Comparison of ENCODE assay signal across 11 cellular contexts in genomic region chr17:54969658-54970572, GRCh38. TPM values are rescaled to one million over a fixed set of nuclear protein-coding genes. Genes with fewer than 3 reads are reported as not detected.
DNase-seq lines count a peak whose midpoint lies in the region; ATAC-seq and TF ChIP-seq lines count a peak whose summit lies in the region.
"Had no signal": no experiment of that assay in that cellular context is flagged by ENCODE, and none has a peak within 500 bp of the region (broad histone marks: within the 10 kb centered on the region; RNA-seq: fewer than 3 reads in every experiment).

No MANE protein-coding gene starts in this region.

- H3K9me3 Mint-ChIP-seq in naive thymus-derived CD4-positive, alpha-beta T cell: no peaks in the 10 kb centered on the region
- no peaks in the 10 kb centered on the region for H3K9me3 Mint-ChIP-seq in effector memory CD8-positive, alpha-beta T cell

- peak overlapping the region in 1 of 9 donors; percentile 34 for H3K27ac Mint-ChIP-seq in naive thymus-derived CD4-positive, alpha-beta T cell
- H3K27ac Mint-ChIP-seq in effector memory CD8-positive, alpha-beta T cell: no peak overlapping the region
- H3K27ac Mint-ChIP-seq: activated CD4-positive, alpha-beta T cell treated with anti-CD3 and anti-CD28 coated beads for 36 hours had no signal

- H3K27me3 ChIP-seq in AG04450 (ENCODE audit: control insufficient read depth, insufficient read depth, low read length) (no peaks in the 10 kb centered on the region), HUES48 (ENCODE audit: control insufficient read depth, insufficient read depth, low read length) (no peaks in the 10 kb centered on the region), colonic mucosa (no peaks in the 10 kb centered on the region)
- no peaks in the 10 kb centered on the region for H3K27me3 ChIP-seq in naive thymus-derived CD4-positive, alpha-beta T cell (ENCODE audit: control insufficient read depth in 2 of 2, insufficient read depth in 2 of 2, low read length in 2 of 2)

- no peak for ATAC-seq in naive thymus-derived CD4-positive, alpha-beta T cell
- ATAC-seq in effector memory CD8-positive, alpha-beta T cell (replicated peaks): no peak

- CTCF ChIA-PET in AG04450 (lab: Charles Lee): interaction anchor here (1.1 to 3.3 kb wide), 3 partner anchors 10 to 556 kb away, joined by 3 to 22 read pairs (median 4); no protein-coding TSS in a partner anchor
- CTCF ChIA-PET in naive thymus-derived CD4-positive, alpha-beta T cell (lab: Charles Lee): interaction anchor here (1.1 to 2.4 kb wide), 2 partner anchors 22 to 23 kb away, joined by 3 to 6 read pairs; no protein-coding TSS in a partner anchor

- H3K4me3 ChIP-seq in AG04450 (ENCODE audit: low read depth, low read length) (peak overlapping the region; percentile 91), HUES48 (ENCODE audit: low read depth, low read length) (peak overlapping the region; percentile 90), colonic mucosa (no peak overlapping the region)
- peak overlapping the region; percentile 98 for H3K4me3 ChIP-seq in naive thymus-derived CD4-positive, alpha-beta T cell (ENCODE audit: low read length)

- H3K4me3 Mint-ChIP-seq in naive thymus-derived CD4-positive, alpha-beta T cell: peak overlapping the region in 2 of 10 donors; percentile 10 to 11
- peak overlapping the region in 1 of 2 donors; percentile 13 for H3K4me3 Mint-ChIP-seq in effector memory CD8-positive, alpha-beta T cell
- H3K4me3 Mint-ChIP-seq: activated CD4-positive, alpha-beta T cell treated with anti-CD3 and anti-CD28 coated beads for 36 hours had no signal

- H3K4me1 Mint-ChIP-seq in naive thymus-derived CD4-positive, alpha-beta T cell: peaks cover 5 to 40% (median 30%) of the 10 kb centered on the region in 7 donors
- H3K4me1 Mint-ChIP-seq in effector memory CD8-positive, alpha-beta T cell (ENCODE audit: low read depth in 2 of 2): peaks cover 7 to 31% of the 10 kb centered on the region in 2 donors

- no peak overlapping the region; the same call in 1 of the 2 replicates for H3K9ac ChIP-seq in HUES48 (ENCODE audit: low read depth, low read length)
- H3K9ac ChIP-seq in colonic mucosa (ENCODE audit: low read depth in 2 of 2, low read length in 2 of 2): peak overlapping the region; percentile 37 to 83

- TF ChIP-seq CTCF in AG04450 (IDR thresholded peaks at IDR 0.05; ENCODE audit: low read depth, low read length) (no peak), colonic mucosa (IDR thresholded peaks at IDR 0.05) (no peak)

- peaks cover 7% of the 10 kb centered on the region for H3K36me3 ChIP-seq in HUES48 (ENCODE audit: control insufficient read depth, insufficient read depth, low read length)
- no peaks in the 10 kb centered on the region for H3K36me3 ChIP-seq in colonic mucosa
- H3K36me3 ChIP-seq in naive thymus-derived CD4-positive, alpha-beta T cell (ENCODE audit: control insufficient read depth in 2 of 3, insufficient read depth in 3 of 3, low read length in 3 of 3): peaks cover 0 to 7% (median 0%) of the 10 kb centered on the region in 3 experiments

- H3K4me1 ChIP-seq in HUES48 (ENCODE audit: control insufficient read depth, insufficient read depth, low read length): peaks cover 5% of the 10 kb centered on the region; the same call in 1 of the 2 replicates
- peaks cover 5% of the 10 kb centered on the region for H3K4me1 ChIP-seq in colonic mucosa
- H3K4me1 ChIP-seq in naive thymus-derived CD4-positive, alpha-beta T cell (ENCODE audit: control insufficient read depth in 2 of 2, insufficient read depth in 2 of 2, low read length in 2 of 2): peaks cover 8 to 15% of the 10 kb centered on the region in 2 donors

- POLR2A ChIA-PET in AG04450 (lab: Yijun Ruan, JAX): interaction anchor here (0.6 kb wide), 1 partner anchor 65 kb away, joined by 6 read pairs; no protein-coding TSS in a partner anchor
- POLR2A ChIA-PET in naive thymus-derived CD4-positive, alpha-beta T cell (lab: Charles Lee): interaction anchor here (0.6 to 0.7 kb wide), 2 partner anchors 8 to 11 kb away, joined by 3 to 7 read pairs; no protein-coding TSS in a partner anchor

- no peak for DNase-seq in AG04450 (ENCODE audit: low read depth, low spot score)
- DNase-seq in colonic mucosa: no peak
- DNase-seq in naive thymus-derived CD4-positive, alpha-beta T cell: no peak
- no peak for DNase-seq in midbrain (lab: John Stamatoyannopoulos, UW)
- DNase-seq in effector memory CD8-positive, alpha-beta T cell: no peak
- no peak for DNase-seq in AG08396 (ENCODE audit: low spot score)
- no peak for DNase-seq in H4 (ENCODE audit: low spot score)
- DNase-seq: effector CD8-positive, alpha-beta T cell; NCI-H1436 had no signal

- intact Hi-C loops in colonic mucosa (cut with DNase I): no loop called here
- intact Hi-C loops in naive thymus-derived CD4-positive, alpha-beta T cell (cut with micrococcal nuclease): loop anchor here (5.0 to 10.0 kb wide), 2 partner anchors 295 to 607 kb away; partner anchors contain the start of gene HLF (in 1 of the 2)

- H3K9me3 ChIP-seq in AG04450 (ENCODE audit: control insufficient read depth, insufficient read depth, low read length) (no peaks in the 10 kb centered on the region; the same call in 1 of the 2 replicates), HUES48 (ENCODE audit: control insufficient read depth, insufficient read depth, low read length) (no peaks in the 10 kb centered on the region), colonic mucosa (no peaks in the 10 kb centered on the region)
- H3K9me3 ChIP-seq in naive thymus-derived CD4-positive, alpha-beta T cell (ENCODE audit: control insufficient read depth in 2 of 3, low read length in 3 of 3): no peaks in the 10 kb centered on the region

- no peak overlapping the region for H3K27ac ChIP-seq in AG04450 (ENCODE audit: low read depth, low read length)
- H3K27ac ChIP-seq in HUES48 (ENCODE audit: low read depth, low read length): no peak overlapping the region
- H3K27ac ChIP-seq in colonic mucosa: no peak overlapping the region
- H3K27ac ChIP-seq in naive thymus-derived CD4-positive, alpha-beta T cell (ENCODE audit: low read depth, low read length): peak overlapping the region; percentile 85

- H3K36me3 Mint-ChIP-seq in naive thymus-derived CD4-positive, alpha-beta T cell: peaks cover 0 to 6% (median 0%) of the 10 kb centered on the region in 5 donors
- H3K36me3 Mint-ChIP-seq in effector memory CD8-positive, alpha-beta T cell (ENCODE audit: insufficient read depth): no peaks in the 10 kb centered on the region

- no peaks in the 10 kb centered on the region for H3K27me3 Mint-ChIP-seq in naive thymus-derived CD4-positive, alpha-beta T cell
- no peaks in the 10 kb centered on the region for H3K27me3 Mint-ChIP-seq in effector memory CD8-positive, alpha-beta T cell
- H3K27me3 Mint-ChIP-seq: activated CD4-positive, alpha-beta T cell treated with anti-CD3 and anti-CD28 coated beads for 36 hours had no signal

RNA-seq across cellular contexts. Expression of gene STXBP4, which starts 1.4 kb away (rescaled TPM):
- polyA plus RNA-seq in AG04450 (2011; rRNA removed): 6.5 and 9.7 TPM in 2 replicates
- 11.3 and 13.9 TPM in 2 replicates for polyA minus RNA-seq in AG04450 (2011; rRNA and poly(A)+ RNA removed)
- total RNA-seq in colonic mucosa: 1 to 10 TPM; 6.2 to 6.6 TPM
- 10 to 100 TPM in 2 of 5 experiments, 1 to 10 TPM in 3; 5.2 to 12.1 (median 9.4) TPM for total RNA-seq in naive thymus-derived CD4-positive, alpha-beta T cell
- polyA plus RNA-seq in naive thymus-derived CD4-positive, alpha-beta T cell: 1 to 10 TPM; 3.2 to 8.6 TPM
- total RNA-seq in H4 (2014; rRNA removed; shearing (Covaris generic)): 19.4 and 21.6 TPM in 2 replicates

RNA-seq across cellular contexts. Expression of gene COX11, which starts 1.5 kb away (rescaled TPM):
- polyA plus RNA-seq in AG04450 (2011; rRNA removed): 27.8 and 31.5 TPM in 2 replicates
- 33.6 and 34.3 TPM in 2 replicates for polyA minus RNA-seq in AG04450 (2011; rRNA and poly(A)+ RNA removed)
- total RNA-seq in colonic mucosa: 10 to 100 TPM; 58.3 to 70.5 TPM
- total RNA-seq in naive thymus-derived CD4-positive, alpha-beta T cell: 10 to 100 TPM; 25.7 to 92.9 (median 53.6) TPM
- 10 to 100 TPM; 74.9 to 77.3 TPM for polyA plus RNA-seq in naive thymus-derived CD4-positive, alpha-beta T cell
- total RNA-seq in H4 (2014; rRNA removed; shearing (Covaris generic)): 111 and 122 TPM in 2 replicates
